9 cellular contexts compared by ENCODE assay signal in the genomic region with DNA sequence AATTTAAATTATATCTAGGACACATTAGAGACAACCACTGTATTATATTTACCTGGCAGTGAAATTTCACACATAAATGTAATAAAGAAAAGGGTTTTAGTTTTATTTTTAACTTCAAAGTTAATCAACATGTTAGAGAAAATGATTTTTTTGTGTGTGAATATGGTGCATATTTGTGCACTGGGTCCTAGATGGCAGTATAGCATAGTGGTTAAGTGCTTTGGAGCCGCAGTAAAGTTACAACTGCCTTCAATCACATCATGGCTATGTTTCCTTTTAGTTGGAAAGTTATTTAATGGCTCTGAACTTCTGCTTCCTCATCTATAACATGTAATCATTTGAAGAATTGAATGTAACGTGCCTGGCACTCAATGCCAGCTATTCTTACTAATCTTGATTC.
DNase-seq lines count a peak whose midpoint lies in the region; ATAC-seq and TF ChIP-seq lines count a peak whose summit lies in the region.
"Had no signal": no experiment of that assay in that cellular context is flagged by ENCODE, and none has a peak within 500 bp of the region (broad histone marks: within the 10 kb centered on the region; RNA-seq: fewer than 3 reads in every experiment).

No MANE protein-coding gene starts in this region.

- H2AK9ac ChIP-seq in IMR-90 (replicated peaks; ENCODE audit: low read depth, low read length, poor library complexity): no peak overlapping the region

- WGBS in IMR-90 (ENCODE audit: extremely low coverage in 2 of 2, insufficient read length in 1 of 2), 2 experiments: no CpG with 5 or more reads among the region's 2 CpGs

- H4K8ac ChIP-seq in IMR-90 (ENCODE audit: low read depth in 2 of 2, low read length in 2 of 2): no peak overlapping the region

- H2AK5ac ChIP-seq in IMR-90 (ENCODE audit: low read depth, low read length): no peak overlapping the region

- peak; percentile 73 for TF ChIP-seq RAD21 in IMR-90 (IDR thresholded peaks at IDR 0.05; ENCODE audit: low read length)

- in situ Hi-C loops in IMR-90 (cut with MboI; ENCODE audit: low sequenced_read_pairs): no loop called here

- dilution Hi-C loops in IMR-90 (cut with HindIII; ENCODE audit: low sequenced_read_pairs, unreplicated experiment): no loop called here

- H3K4me2 ChIP-seq in DOHH2 (ENCODE audit: low read length) (no peak overlapping the region), IMR-90 (ENCODE audit: low read depth, low read length) (no peak overlapping the region)

- POLR2A ChIA-PET in IMR-90 (lab: Charles Lee; ENCODE audit: unreplicated experiment): no interaction called here

- H4K5ac ChIP-seq in IMR-90 (ENCODE audit: low read depth, low read length): no peak overlapping the region

- 0 out of 2 replicates have a peak, but pooled peaks cover 2% of the 10 kb centered on the region for H3F3A ChIP-seq in DOHH2 (ENCODE audit: control insufficient read depth, insufficient read depth)

- H2BK120ac ChIP-seq in IMR-90 (ENCODE audit: low read depth, low read length): no peak overlapping the region

- H3K9me3 ChIP-seq in DOHH2 (ENCODE audit: control insufficient read depth, insufficient read depth, low read length) (no peaks in the 10 kb centered on the region), IMR-90 (ENCODE audit: control insufficient read depth, insufficient read depth, low read length) (no peaks in the 10 kb centered on the region), MG63 (no peaks in the 10 kb centered on the region)

- no peaks in the 10 kb centered on the region for H3K9me2 ChIP-seq in DOHH2 (replicated peaks; ENCODE audit: control insufficient read depth, low read length)

- no peak overlapping the region for H2BK15ac ChIP-seq in IMR-90 (ENCODE audit: low read depth, low read length)

- H4K20me1 ChIP-seq in DOHH2 (ENCODE audit: control insufficient read depth, insufficient read depth, low read depth, low read length) (no peaks in the 10 kb centered on the region), IMR-90 (ENCODE audit: insufficient read depth, low read length) (no peaks in the 10 kb centered on the region)

- H3K27me3 ChIP-seq in DOHH2 (ENCODE audit: control insufficient read depth, low read length) (no peaks in the 10 kb centered on the region), IMR-90 (ENCODE audit: control insufficient read depth, insufficient read depth, low read length) (no peaks in the 10 kb centered on the region), MG63 (no peaks in the 10 kb centered on the region)

- CTCF ChIA-PET in IMR-90 (lab: Yijun Ruan, JAX): interaction anchor here (0.9 kb wide), 1 partner anchor 20 kb away, joined by 3 read pairs; no protein-coding TSS in a partner anchor

- ATAC-seq in IMR-90 (ENCODE audit: low read depth) (peak; percentile 64), GM18873 (IDR thresholded peaks at IDR 0.05; ENCODE audit: low FRiP score, unreplicated experiment) (no peak)
- no peak for ATAC-seq in stimulated activated naive CD8-positive, alpha-beta T cell treated with anti-CD3 and anti-CD28 coated beads, Interleukin-15, Interleukin-2, amounts not matched to agents 100 U/mL and 50 U/mL, for 24 hours

- H2BK5ac ChIP-seq in IMR-90 (ENCODE audit: low read depth, low read length, poor library complexity, severe bottlenecking): no peak overlapping the region

- no peak overlapping the region for H3K27ac ChIP-seq in DOHH2 (ENCODE audit: low read depth, low read length)
- H3K27ac ChIP-seq in IMR-90 (ENCODE audit: insufficient read depth, low read length): no peak overlapping the region
- H3K27ac ChIP-seq: skin epidermis had no signal

- DNase-seq in IMR-90 (peak; percentile 58), astrocyte of the hippocampus (ENCODE audit: low read depth, low spot score) (peak; percentile 32), left kidney (ENCODE audit: low read depth, low spot score) (peak; percentile 24), MG63 (no peak), SKM-1 treated with dmso at 0.1 percent for 144 hours (lab: John Stamatoyannopoulos, UW; ENCODE audit: unreplicated experiment) (no peak)
- no peak for DNase-seq in stimulated activated naive CD8-positive, alpha-beta T cell treated with anti-CD3 and anti-CD28 coated beads, Interleukin-15, Interleukin-2, amounts not matched to agents 100 U/mL and 50 U/mL, for 24 hours

- no peak overlapping the region for H4K91ac ChIP-seq in IMR-90 (ENCODE audit: insufficient read depth, low read depth, low read length)

- H3K4ac ChIP-seq in IMR-90 (ENCODE audit: low read depth, low read length): no peak overlapping the region

- H2AFZ ChIP-seq in IMR-90 (replicated peaks; ENCODE audit: low read length, poor library complexity): no peak overlapping the region

- H3K18ac ChIP-seq in IMR-90 (ENCODE audit: low read depth, low read length): no peak overlapping the region

- H3K9me1 ChIP-seq in IMR-90 (ENCODE audit: insufficient read depth, low read length): no peaks in the 10 kb centered on the region; the same call in 1 of the 2 replicates

- H3K4me1 ChIP-seq in DOHH2 (ENCODE audit: control insufficient read depth, low read length): peaks cover 25% of the 10 kb centered on the region
- H3K4me1 ChIP-seq in IMR-90 (ENCODE audit: control insufficient read depth, insufficient read depth, low read length): peaks cover 7% of the 10 kb centered on the region

- H3K36me3 ChIP-seq in DOHH2 (ENCODE audit: control insufficient read depth, low read length): no peaks in the 10 kb centered on the region
- H3K36me3 ChIP-seq in IMR-90 (ENCODE audit: control insufficient read depth, insufficient read depth, low read length): no peaks in the 10 kb centered on the region
- H3K36me3 ChIP-seq in MG63: no peaks in the 10 kb centered on the region

- intact Hi-C loops in IMR-90 (cut with micrococcal nuclease): loop anchor here (2.0 to 10.0 kb wide), 6 partner anchors 235 to 1935 kb away; partner anchors contain the start of gene PDGFD

- TF ChIP-seq POLR2A in IMR-90 (IDR thresholded peaks at IDR 0.05; ENCODE audit: low read depth, low read length): no peak

- no peak overlapping the region for H3K9ac ChIP-seq in IMR-90 (ENCODE audit: low read depth, low read length)

- no peak overlapping the region for H3K23ac ChIP-seq in IMR-90 (ENCODE audit: low read depth, low read length)

- H3K4me3 ChIP-seq in DOHH2 (ENCODE audit: low read length) (no peak overlapping the region), IMR-90 (ENCODE audit: insufficient read depth, low read depth, low read length) (no peak overlapping the region), MG63 (no peak overlapping the region)
- H3K4me3 ChIP-seq: skin epidermis had no signal

- no peak overlapping the region for H3K56ac ChIP-seq in IMR-90 (ENCODE audit: extremely low read depth, insufficient read depth, low read length)

- no peak overlapping the region for H3K14ac ChIP-seq in IMR-90 (replicated peaks; ENCODE audit: low read depth, low read length)

- no peaks in the 10 kb centered on the region for H3K79me1 ChIP-seq in IMR-90 (ENCODE audit: low read depth in 1 of 2, low read length in 2 of 2)

- H3K79me2 ChIP-seq in DOHH2 (ENCODE audit: control insufficient read depth, low read length): no peaks in the 10 kb centered on the region

- TF ChIP-seq CTCF in DOHH2 (IDR thresholded peaks at IDR 0.05; ENCODE audit: low read depth, low read length, poor library complexity, severe bottlenecking) (peak; percentile 51), IMR-90 (conservative IDR thresholded peaks at IDR 0.05; ENCODE audit: low read depth, low read length) (peak; percentile 62)

- no peak overlapping the region for H2BK20ac ChIP-seq in IMR-90 (ENCODE audit: low read depth, low read length)

- BruUV-seq in IMR-90 (replicated peaks; lab: Mats Ljungman, UMichigan): no TSS peak

TF ChIP-seq in IMR-90, 13 proteins besides CTCF, POLR2A, EP300 and RAD21:
- peak; percentile 43 for TF ChIP-seq SMC3 (IDR thresholded peaks at IDR 0.05; ENCODE audit: low read depth, low read length)
- TF ChIP-seq CEBPB (IDR thresholded peaks at IDR 0.05; ENCODE audit: low read depth, low read length): no peak

Comparison
In these comparisons a context has a peak if more than half of its experiments do, and no peak if none do; other contexts are left out.
1. DNase-seq: peak in IMR-90 (single experiment), astrocyte of the hippocampus (single experiment) and left kidney (single experiment); none in MG63 (single experiment), stimulated activated naive CD8-positive, alpha-beta T cell treated with anti-CD3 and anti-CD28 coated beads, Interleukin-15, Interleukin-2, amounts not matched to agents 100 U/mL and 50 U/mL, for 24 hours (single experiment) and SKM-1 treated with dmso at 0.1 percent for 144 hours (single experiment).